ENCODE assay signal across 18 cellular contexts in the genomic region with DNA sequence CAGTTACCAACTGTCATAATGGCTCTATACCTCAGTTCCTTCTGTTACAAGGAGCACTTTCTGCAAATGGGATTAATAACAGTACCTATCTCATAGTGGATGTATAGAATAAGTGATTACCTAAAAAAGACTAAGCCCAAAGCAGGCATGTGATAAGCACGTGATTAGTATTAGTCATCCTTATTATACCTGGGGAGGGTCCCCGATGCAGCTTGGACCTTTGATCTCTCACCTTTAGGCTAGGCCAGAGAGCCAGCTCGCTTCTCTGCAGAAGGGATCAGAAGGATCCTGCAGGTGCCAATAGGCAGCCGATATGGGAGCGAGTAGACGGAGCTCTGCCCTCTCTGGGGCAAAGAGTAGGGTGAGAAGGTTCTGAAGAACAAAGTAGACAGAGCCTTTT. TPM values are rescaled to one million over a fixed set of nuclear protein-coding genes. Genes with fewer than 3 reads are reported as not detected.
DNase-seq lines count a peak whose midpoint lies in the region; ATAC-seq and TF ChIP-seq lines count a peak whose summit lies in the region.
"Had no signal": no experiment of that assay in that cellular context is flagged by ENCODE, and none has a peak within 500 bp of the region (broad histone marks: within the 10 kb centered on the region; RNA-seq: fewer than 3 reads in every experiment).

No MANE protein-coding gene starts in this region.

- no peak for DNase-seq in left ventricle myocardium inferior
- DNase-seq in right cardiac atrium: no peak
- DNase-seq in RWPE1 (ENCODE audit: low spot score): no peak
- DNase-seq in tibial artery: no peak
- DNase-seq in NCI-H2196 (lab: John Stamatoyannopoulos, UW; ENCODE audit: unreplicated experiment): no peak
- no peak for DNase-seq in SW480 (ENCODE audit: low spot score)
- DNase-seq: activated CD8-positive, alpha-beta memory T cell treated with anti-CD3 and anti-CD28 coated beads for 24 hours; activated naive CD4-positive, alpha-beta T cell treated with Interleukin-2 at 50 U/mL for 16 hours; foreskin keratinocyte; NCI-H774; SHP77 treated with DMSO at 0.1 percent for 48 hours; sigmoid colon; stimulated activated CD4-positive, alpha-beta T cell treated with anti-CD3 and anti-CD28 coated beads, Interleukin-4, amount 100 ng/mL, for 1 hour; T1000; upper lobe of right lung had no signal

- intact Hi-C loops in left ventricle myocardium inferior (cut with micrococcal nuclease) (no loop called here), right cardiac atrium (cut with DNase I) (loop anchor here in 3 of 4 donors (5.0 to 10.0 kb wide), 4 partner anchors 48 to 117 kb away; a partner anchor contains a TSS), tibial artery (cut with DNase I; ENCODE audit: low total_unique reads) (loop anchor here (5.0 to 10.0 kb wide), 3 partner anchors 48 to 305 kb away; a partner anchor contains a TSS)

- ATAC-seq in right cardiac atrium: no peak
- no peak for ATAC-seq in gastroesophageal sphincter
- no peak for ATAC-seq in HG03097 (IDR thresholded peaks at IDR 0.05; ENCODE audit: low FRiP score, unreplicated experiment)
- ATAC-seq: foreskin keratinocyte, upper lobe of right lung had no signal

- H3K27me3 ChIP-seq in left ventricle myocardium inferior (ENCODE audit: low read depth) (no peaks in the 10 kb centered on the region), right cardiac atrium (ENCODE audit: control insufficient read depth, insufficient read depth) (no peaks in the 10 kb centered on the region), gastroesophageal sphincter (no peaks in the 10 kb centered on the region), tibial artery (no peaks in the 10 kb centered on the region)
- H3K27me3 ChIP-seq: foreskin keratinocyte, sigmoid colon, upper lobe of right lung had no signal

- H3K36me3 ChIP-seq in left ventricle myocardium inferior (no peaks in the 10 kb centered on the region), gastroesophageal sphincter (no peaks in the 10 kb centered on the region), tibial artery (peaks cover 0 to 1% (median 0%) of the 10 kb centered on the region in 3 donors)
- H3K36me3 ChIP-seq: HAP-1, sigmoid colon, upper lobe of right lung had no signal

- no peak for TF ChIP-seq EP300 in gastroesophageal sphincter (IDR thresholded peaks at IDR 0.05)

- TF ChIP-seq CTCF in left ventricle myocardium inferior (IDR thresholded peaks at IDR 0.05; ENCODE audit: borderline replicate concordance) (no peak), RWPE1 (conservative IDR thresholded peaks at IDR 0.05; ENCODE audit: low read depth) (no peak), gastroesophageal sphincter (IDR thresholded peaks at IDR 0.05) (no peak), tibial artery (IDR thresholded peaks at IDR 0.05) (no peak)

- H3K4me3 ChIP-seq in left ventricle myocardium inferior: no peak overlapping the region
- no peak overlapping the region for H3K4me3 ChIP-seq in right cardiac atrium (ENCODE audit: low read length)
- no peak overlapping the region for H3K4me3 ChIP-seq in gastroesophageal sphincter
- H3K4me3 ChIP-seq in tibial artery: no peak overlapping the region
- H3K4me3 ChIP-seq: HAP-1, sigmoid colon, upper lobe of right lung had no signal

- H3K4me1 ChIP-seq in left ventricle myocardium inferior (peaks cover 98% of the 10 kb centered on the region), right cardiac atrium (ENCODE audit: control insufficient read depth, insufficient read depth, low read length) (peaks cover 42% of the 10 kb centered on the region), gastroesophageal sphincter (peaks cover 2 to 69% (median 47%) of the 10 kb centered on the region in 3 donors), tibial artery (peaks cover 0 to 69% (median 68%) of the 10 kb centered on the region in 4 donors)
- H3K4me1 ChIP-seq: foreskin keratinocyte had no signal

- no peak for TF ChIP-seq POLR2A in gastroesophageal sphincter (IDR thresholded peaks at IDR 0.05)

- POLR2A ChIA-PET in RWPE1 (lab: Yijun Ruan, JAX; ENCODE audit: low non-redundant PET): no interaction called here

- H3K27ac ChIP-seq in left ventricle myocardium inferior (replicated peaks) (peak overlapping the region; percentile 100), right cardiac atrium (ENCODE audit: low read length) (no peak overlapping the region), RWPE1 (peak overlapping the region; percentile 24), gastroesophageal sphincter (peak overlapping the region in 3 of 4 donors; percentile 99 to 100 (median 100)), tibial artery (peak overlapping the region; percentile 97 to 99)
- H3K27ac ChIP-seq: foreskin keratinocyte had no signal

- H3K9me3 ChIP-seq in left ventricle myocardium inferior (replicated peaks): no peaks in the 10 kb centered on the region
- no peaks in the 10 kb centered on the region for H3K9me3 ChIP-seq in right cardiac atrium (ENCODE audit: control insufficient read depth, low read length)
- H3K9me3 ChIP-seq in gastroesophageal sphincter: no peaks in the 10 kb centered on the region
- no peaks in the 10 kb centered on the region for H3K9me3 ChIP-seq in tibial artery
- H3K9me3 ChIP-seq: HAP-1, sigmoid colon, upper lobe of right lung had no signal

- CTCF ChIA-PET in RWPE1 (lab: Yijun Ruan, JAX): interaction anchor here (1.2 kb wide), 1 partner anchor 90 kb away, joined by 3 read pairs; no protein-coding TSS in a partner anchor

- WGBS in right cardiac atrium: 91% methylated on average over 6 of the region's 6 CpGs
- 72 to 100% methylated on average over 4 to 6 of the region's 6 CpGs for WGBS in gastroesophageal sphincter (ENCODE audit: low coverage in 1 of 2), 2 donors

RNA-seq across cellular contexts. Expression of a gene that starts 4.0 kb away (rescaled TPM):
- total RNA-seq in left ventricle myocardium inferior (26.3 TPM), right cardiac atrium (10 to 100 TPM; 45.5 to 51.6 (median 48.3) TPM), gastroesophageal sphincter (100 to 1,000 TPM in 2 of 4 donors, 10 to 100 TPM in 2; 46.0 to 113 (median 89.2) TPM)
- polyA plus RNA-seq in right cardiac atrium: 18.6 TPM
